ENCODE assay signal across 33 cellular contexts in the genomic region with DNA sequence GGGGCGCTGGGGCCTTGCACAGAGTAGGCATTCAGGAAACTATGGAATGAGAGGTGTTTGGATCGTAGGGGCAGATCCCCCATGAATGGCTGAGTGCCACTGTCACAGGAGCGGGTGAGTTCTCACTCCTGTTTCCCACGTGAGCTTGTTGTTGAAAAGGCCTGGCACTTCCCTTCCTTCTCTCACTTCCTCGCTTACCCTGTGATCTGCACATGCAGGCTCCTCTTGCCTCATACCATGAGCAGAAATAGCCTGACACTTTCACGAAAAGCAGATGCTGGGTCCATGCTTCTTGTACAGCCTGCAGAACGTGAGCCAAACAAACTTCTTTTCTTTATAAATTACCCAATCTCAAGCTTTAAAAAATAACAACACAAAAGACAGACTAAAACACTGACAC. TPM values are rescaled to one million over a fixed set of nuclear protein-coding genes. Genes with fewer than 3 reads are reported as not detected.
DNase-seq lines count a peak whose midpoint lies in the region; ATAC-seq and TF ChIP-seq lines count a peak whose summit lies in the region.
"Had no signal": no experiment of that assay in that cellular context is flagged by ENCODE, and none has a peak within 500 bp of the region (broad histone marks: within the 10 kb centered on the region; RNA-seq: fewer than 3 reads in every experiment).

No MANE protein-coding gene starts in this region.

- no peak for TF ChIP-seq CTCF in gastroesophageal sphincter (IDR thresholded peaks at IDR 0.05)
- no peak for TF ChIP-seq CTCF in esophagus muscularis mucosa (IDR thresholded peaks at IDR 0.05)

- intact Hi-C loops in esophagus muscularis mucosa (cut with DNase I): no loop called here

- H3K27me3 ChIP-seq in BLaER1 treated with 17β-estradiol and CSF1 and Interleukin-3, amounts not matched to agents 10 nM and 100 nM: no peaks in the 10 kb centered on the region
- peaks cover 11% of the 10 kb centered on the region for H3K27me3 ChIP-seq in gastroesophageal sphincter
- H3K27me3 ChIP-seq in esophagus muscularis mucosa: peaks cover 0 to 5% (median 0%) of the 10 kb centered on the region in 4 donors
- H3K27me3 ChIP-seq: foreskin keratinocyte, vagina had no signal

- H3K36me3 ChIP-seq in BLaER1 treated with 17β-estradiol and CSF1 and Interleukin-3, amounts not matched to agents 10 nM and 100 nM: no peaks in the 10 kb centered on the region
- no peaks in the 10 kb centered on the region for H3K36me3 ChIP-seq in gastroesophageal sphincter
- no peaks in the 10 kb centered on the region for H3K36me3 ChIP-seq in esophagus muscularis mucosa
- H3K36me3 ChIP-seq: spleen, thoracic aorta, vagina had no signal

- 24 to 58% methylated on average over 4 of the region's 7 CpGs for WGBS in gastroesophageal sphincter (ENCODE audit: low coverage in 1 of 2), 2 donors
- WGBS in esophagus muscularis mucosa: 67% methylated on average over 7 of the region's 7 CpGs

- no peaks in the 10 kb centered on the region for H3K9me3 ChIP-seq in BLaER1 treated with 17β-estradiol and CSF1 and Interleukin-3, amounts not matched to agents 10 nM and 100 nM (replicated peaks in 1 of 11)
- H3K9me3 ChIP-seq in gastroesophageal sphincter (no peaks in the 10 kb centered on the region), esophagus muscularis mucosa (no peaks in the 10 kb centered on the region)
- H3K9me3 ChIP-seq: A549, spleen, thoracic aorta, vagina had no signal

- peak overlapping the region in 7 of 11 experiments; percentile 4 to 77 (median 20); a peak in 9 of 22 replicates for H3K4me2 ChIP-seq in BLaER1 treated with 17β-estradiol and CSF1 and Interleukin-3, amounts not matched to agents 10 nM and 100 nM
- H3K4me2 ChIP-seq: A549 had no signal

- no peak overlapping the region for H3K4me3 ChIP-seq in BLaER1 treated with 17β-estradiol and CSF1 and Interleukin-3, amounts not matched to agents 10 nM and 100 nM
- no peak overlapping the region for H3K4me3 ChIP-seq in gastroesophageal sphincter
- H3K4me3 ChIP-seq in esophagus muscularis mucosa: no peak overlapping the region
- H3K4me3 ChIP-seq: A549, K562, spleen, thoracic aorta, vagina had no signal

- H3K9ac ChIP-seq in BLaER1 treated with 17β-estradiol and CSF1 and Interleukin-3, amounts not matched to agents 10 nM and 100 nM: peak overlapping the region in 1 of 11 experiments; percentile 78; a peak in 1 of 22 replicates

- ATAC-seq in gastroesophageal sphincter: peak; percentile 51
- ATAC-seq in GM18909 (IDR thresholded peaks at IDR 0.05; ENCODE audit: poor library complexity, unreplicated experiment): no peak
- ATAC-seq: A549; activated T-helper 17 cell treated with anti-CD3 and anti-CD28 coated beads, Interleukin-2, amount 50 U/mL, for 72 hours; CD8-positive, alpha-beta T cell; esophagus mucosa; foreskin keratinocyte; K562 had no signal

- DNase-seq in NOMO-1 treated with DMSO at 0.1 percent for 48 hours (lab: John Stamatoyannopoulos, UW; ENCODE audit: unreplicated experiment) (peak; percentile 58), mucosa of gallbladder (ENCODE audit: low spot score) (peak; percentile 12), NCI-H748 (lab: John Stamatoyannopoulos, UW; ENCODE audit: unreplicated experiment) (no peak), esophagus muscularis mucosa (ENCODE audit: extremely low spot score) (no peak)
- DNase-seq in activated CD4-positive, alpha-beta T cell treated with anti-CD3 and anti-CD28 coated beads, Interleukin-2, amount 50 U/mL, for 48 hours: no peak
- DNase-seq: AML-193; amniotic stem cell; CD8-positive, alpha-beta T cell; cerebellar nuclear complex; foreskin keratinocyte; hippocampal formation; mammary epithelial cell; NCI-H1417 treated with DMSO at 0.1 percent for 48 hours; NCI-H2081 treated with DMSO at 0.1 percent for 48 hours; NCI-H226; NCI-H526 treated with DMSO at 0.1 percent for 48 hours; RPMI8226; spleen; stimulated activated CD4-positive, alpha-beta T cell treated with anti-CD3 and anti-CD28 coated beads, Interleukin-2, amount 100 ng/mL, for 24 hours; stimulated activated CD8-positive, alpha-beta memory T cell treated with anti-CD3 and anti-CD28 coated beads, Interleukin-4, amount 100 ng/mL, for 48 hours had no signal

- no peaks in the 10 kb centered on the region for H4K20me1 ChIP-seq in BLaER1 treated with 17β-estradiol and CSF1 and Interleukin-3, amounts not matched to agents 10 nM and 100 nM

- no peak for TF ChIP-seq EP300 in gastroesophageal sphincter (IDR thresholded peaks at IDR 0.05)
- TF ChIP-seq EP300 in esophagus muscularis mucosa (IDR thresholded peaks at IDR 0.05): no peak

- H3K27ac ChIP-seq in BLaER1 treated with 17β-estradiol and CSF1 and Interleukin-3, amounts not matched to agents 10 nM and 100 nM: peak overlapping the region in 6 of 11 experiments; percentile 26 to 87 (median 46); a peak in 10 of 22 replicates
- H3K27ac ChIP-seq in gastroesophageal sphincter (no peak overlapping the region), esophagus muscularis mucosa (replicated peaks in 1 of 4) (no peak overlapping the region)
- H3K27ac ChIP-seq: A549, foreskin keratinocyte, spleen, thoracic aorta, vagina had no signal

- H3K4me1 ChIP-seq in BLaER1 treated with 17β-estradiol and CSF1 and Interleukin-3, amounts not matched to agents 10 nM and 100 nM: peaks cover 0 to 37% (median 8%) of the 10 kb centered on the region in 10 experiments; a peak in 14 of 20 replicates
- H3K4me1 ChIP-seq in gastroesophageal sphincter: no peaks in the 10 kb centered on the region
- no peaks in the 10 kb centered on the region for H3K4me1 ChIP-seq in esophagus muscularis mucosa
- H3K4me1 ChIP-seq: A549, foreskin keratinocyte, spleen, vagina had no signal

- TF ChIP-seq POLR2A in gastroesophageal sphincter (IDR thresholded peaks at IDR 0.05) (no peak), esophagus muscularis mucosa (IDR thresholded peaks at IDR 0.05; ENCODE audit: low read depth) (no peak)

RNA-seq across cellular contexts. Expression of a gene that starts 55.4 kb away (rescaled TPM):
- total RNA-seq in gastroesophageal sphincter (under 1 TPM in 2 of 4 donors, not detected in 2; 0.12 to 0.13 TPM), mucosa of gallbladder (not detected), esophagus muscularis mucosa (under 1 TPM in 1 of 4 donors, not detected in 3; 0.06 TPM)
- total RNA-seq: CD8-positive, alpha-beta T cell; dermis microvascular lymphatic vessel endothelial cell; esophagus mucosa; foreskin keratinocyte; H1; K562; M059J; mammary epithelial cell; osteocyte; spleen; thoracic aorta; vagina had no signal

Comparison
In these comparisons a context has a peak if more than half of its experiments do, and no peak if none do; other contexts are left out.
1. H3K27ac ChIP-seq: peak in BLaER1 treated with 17β-estradiol and CSF1 and Interleukin-3, amounts not matched to agents 10 nM and 100 nM (6 of 11); none in gastroesophageal sphincter (0 of 4) and esophagus muscularis mucosa (0 of 4).
2. DNase-seq: peak in NOMO-1 treated with DMSO at 0.1 percent for 48 hours (single experiment) and mucosa of gallbladder (single experiment); none in activated CD4-positive, alpha-beta T cell treated with anti-CD3 and anti-CD28 coated beads, Interleukin-2, amount 50 U/mL, for 48 hours (0 of 2), NCI-H748 (single experiment) and esophagus muscularis mucosa (single experiment).